ENCODE assay signal across 23 cellular contexts in genomic region chr3:10387881-10388621, GRCh38.
DNase-seq lines count a peak whose midpoint lies in the region; ATAC-seq, FAIRE-seq and TF ChIP-seq lines count a peak whose summit lies in the region.
"Had no signal": no experiment of that assay in that cellular context is flagged by ENCODE, and none has a peak within 500 bp of the region (broad histone marks: within the 10 kb centered on the region; RNA-seq: fewer than 3 reads in every experiment).

No MANE protein-coding gene starts in this region.

- H2AFZ ChIP-seq in mammary epithelial cell (ENCODE audit: low read depth, low read length): no peak overlapping the region

- ATAC-seq in stimulated activated naive B cell treated with anti-CD40 and anti-IgM and Interleukin-4, amounts not matched to agents 10 μg/mL and 1 μg/mL and 100 μg/mL, for 72 hours (replicated peaks): no peak
- ATAC-seq: body of pancreas, left lung, T-cell had no signal

- H3K79me2 ChIP-seq in mammary epithelial cell (ENCODE audit: insufficient read depth, low read length): no peaks in the 10 kb centered on the region

- WGBS in mammary epithelial cell (ENCODE audit: low coverage, missing lambda C conversion rate): 35% methylated on average over 5 of the region's 6 CpGs

- no peak overlapping the region for H3K4me2 ChIP-seq in mammary epithelial cell (ENCODE audit: insufficient read depth, low read depth, low read length)

- DNase-seq in mammary epithelial cell: peak; percentile 56
- no peak for DNase-seq in MCF 10A (ENCODE audit: unreplicated experiment)
- DNase-seq in OCI-M1 (lab: John Stamatoyannopoulos, UW): peak; percentile 28
- DNase-seq in fibroblast of the aortic adventitia (ENCODE audit: low read depth): peak; percentile 28
- DNase-seq in stimulated activated naive B cell treated with anti-CD40 and anti-IgM and Interleukin-4, amounts not matched to agents 10 μg/mL and 1 μg/mL and 100 μg/mL, for 72 hours: peak; percentile 17
- DNase-seq in HT-29 (ENCODE audit: low spot score): no peak
- no peak for DNase-seq in cerebellum (ENCODE audit: low spot score)
- no peak for DNase-seq in H54 (ENCODE audit: insufficient read length, low spot score)
- DNase-seq: ACHN; activated CD4-positive, alpha-beta T cell treated with anti-CD3 and anti-CD28 coated beads, Interleukin-2, amount 50 U/mL, for 48 hours; activated naive CD4-positive, alpha-beta T cell treated with anti-CD3 and anti-CD28 coated beads, Interleukin-2, amount 10 ng/mL, durations not matched to agents 7 days and 5 days; activated T-cell treated with anti-CD3 and anti-CD28 coated beads, Interleukin-2, amount 50 U/mL, for 1 hour; body of pancreas; cortex of kidney; NCI-H446 treated with DMSO at 0.1 percent for 48 hours; nucleus accumbens; Right ventricle myocardium superior; stimulated activated CD4-positive, alpha-beta T cell treated with anti-CD3 and anti-CD28 coated beads, Interleukin-2, amount 100 ng/mL, for 24 hours had no signal

- CTCF ChIA-PET in mammary epithelial cell (lab: Charles Lee; ENCODE audit: low non-redundant PET) (no interaction called here), MCF 10A (lab: Yijun Ruan, JAX) (no interaction called here)

- no peak overlapping the region for H3K27ac ChIP-seq in mammary epithelial cell (ENCODE audit: insufficient read depth, low read depth, low read length)
- H3K27ac ChIP-seq: body of pancreas, left lung had no signal

- H4K20me1 ChIP-seq in mammary epithelial cell (ENCODE audit: insufficient read depth, low read length): no peaks in the 10 kb centered on the region

- no peak overlapping the region for H3K9ac ChIP-seq in mammary epithelial cell (ENCODE audit: insufficient read depth, low read length)

- H3K27ac Mint-ChIP-seq in MCF 10A (ENCODE audit: low read depth, unreplicated experiment): no peak overlapping the region
- H3K27ac Mint-ChIP-seq in stimulated activated naive B cell treated with anti-CD40 and anti-IgM and Interleukin-4, amounts not matched to agents 10 μg/mL and 1 μg/mL and 100 μg/mL, for 72 hours: no peak overlapping the region
- H3K27ac Mint-ChIP-seq: activated naive CD4-positive, alpha-beta T cell treated with anti-CD3 and anti-CD28 coated beads, Interleukin-2, amount 10 ng/mL, durations not matched to agents 7 days and 5 days had no signal

- peaks cover 35% of the 10 kb centered on the region for H3K27me3 Mint-ChIP-seq in MCF 10A (ENCODE audit: insufficient read depth, unreplicated experiment)
- no peaks in the 10 kb centered on the region for H3K27me3 Mint-ChIP-seq in stimulated activated naive B cell treated with anti-CD40 and anti-IgM and Interleukin-4, amounts not matched to agents 10 μg/mL and 1 μg/mL and 100 μg/mL, for 72 hours

- no peak overlapping the region for H3K4me3 Mint-ChIP-seq in MCF 10A (ENCODE audit: unreplicated experiment)
- H3K4me3 Mint-ChIP-seq in stimulated activated naive B cell treated with anti-CD40 and anti-IgM and Interleukin-4, amounts not matched to agents 10 μg/mL and 1 μg/mL and 100 μg/mL, for 72 hours: no peak overlapping the region
- H3K4me3 Mint-ChIP-seq: activated naive CD4-positive, alpha-beta T cell treated with anti-CD3 and anti-CD28 coated beads, Interleukin-2, amount 10 ng/mL, durations not matched to agents 7 days and 5 days; T-cell had no signal

- no peak for TF ChIP-seq POLR2A in H54 (IDR thresholded peaks at IDR 0.05; ENCODE audit: low read depth, low read length)

- no peak for FAIRE-seq in H54 (lab: Jason Lieb, UNC)
- FAIRE-seq: endothelial cell of umbilical vein, GM19239, urothelium cell line had no signal

- intact Hi-C loops in mammary epithelial cell (cut with micrococcal nuclease): no loop called here
- intact Hi-C loops in MCF 10A (cut with micrococcal nuclease): no loop called here

- no peaks in the 10 kb centered on the region for H3K36me3 ChIP-seq in mammary epithelial cell (ENCODE audit: insufficient read depth, low read length)
- H3K36me3 ChIP-seq: left lung had no signal

- TF ChIP-seq CTCF in mammary epithelial cell (conservative IDR thresholded peaks at IDR 0.05 in 1 of 2, IDR thresholded peaks at IDR 0.05 in 1 of 2; ENCODE audit: extremely low read depth in 1 of 2, insufficient read depth in 1 of 2, low read depth in 1 of 2, low read length in 2 of 2): no peak
- no peak for TF ChIP-seq CTCF in MCF 10A (IDR thresholded peaks at IDR 0.05; ENCODE audit: unreplicated experiment)
- no peak for TF ChIP-seq CTCF in fibroblast of the aortic adventitia (IDR thresholded peaks at IDR 0.05; ENCODE audit: insufficient read depth, low read length)

- BruUV-seq in mammary epithelial cell (replicated peaks; lab: Mats Ljungman, UMichigan): no TSS peak
- no TSS peak for BruUV-seq in MCF 10A (replicated peaks; lab: Mats Ljungman, UMichigan)

- POLR2A ChIA-PET in MCF 10A (lab: Yijun Ruan, JAX): interaction anchor here (1.0 kb wide), 1 partner anchor 14 kb away, joined by 3 read pairs; no protein-coding TSS in a partner anchor

- no peaks in the 10 kb centered on the region for H3K9me3 Mint-ChIP-seq in MCF 10A (ENCODE audit: unreplicated experiment)
- peaks cover 34 to 38% of the 10 kb centered on the region in 2 donors for H3K9me3 Mint-ChIP-seq in stimulated activated naive B cell treated with anti-CD40 and anti-IgM and Interleukin-4, amounts not matched to agents 10 μg/mL and 1 μg/mL and 100 μg/mL, for 72 hours
- H3K9me3 Mint-ChIP-seq: activated naive CD4-positive, alpha-beta T cell treated with anti-CD3 and anti-CD28 coated beads, Interleukin-2, amount 10 ng/mL, durations not matched to agents 7 days and 5 days; T-cell had no signal

- H3K4me1 Mint-ChIP-seq in MCF 10A (ENCODE audit: insufficient read depth, unreplicated experiment): no peaks in the 10 kb centered on the region
- peaks cover 48 to 50% of the 10 kb centered on the region in 2 donors for H3K4me1 Mint-ChIP-seq in stimulated activated naive B cell treated with anti-CD40 and anti-IgM and Interleukin-4, amounts not matched to agents 10 μg/mL and 1 μg/mL and 100 μg/mL, for 72 hours

- H3K4me1 ChIP-seq in mammary epithelial cell (ENCODE audit: insufficient read depth, low read length): no peaks in the 10 kb centered on the region
- H3K4me1 ChIP-seq: body of pancreas, left lung had no signal

- in situ Hi-C loops in mammary epithelial cell (cut with MboI; ENCODE audit: low sequenced_read_pairs in 2 of 2): no loop called here

- H3K9me3 ChIP-seq in mammary epithelial cell (replicated peaks; ENCODE audit: insufficient read depth, low read length): peaks cover 3% of the 10 kb centered on the region
- H3K9me3 ChIP-seq: body of pancreas had no signal

- H3K36me3 Mint-ChIP-seq in MCF 10A (ENCODE audit: insufficient read depth, unreplicated experiment): no peaks in the 10 kb centered on the region
- H3K36me3 Mint-ChIP-seq in stimulated activated naive B cell treated with anti-CD40 and anti-IgM and Interleukin-4, amounts not matched to agents 10 μg/mL and 1 μg/mL and 100 μg/mL, for 72 hours: peaks cover 32 to 45% of the 10 kb centered on the region in 2 donors
- H3K36me3 Mint-ChIP-seq: activated naive CD4-positive, alpha-beta T cell treated with anti-CD3 and anti-CD28 coated beads, Interleukin-2, amount 10 ng/mL, durations not matched to agents 7 days and 5 days; T-cell had no signal

- dilution Hi-C loops in mammary epithelial cell (cut with HindIII; ENCODE audit: low sequenced_read_pairs): loop anchor here (5.0 kb wide), 1 partner anchor 49 kb away; no protein-coding TSS in a partner anchor

- H3K4me3 ChIP-seq in mammary epithelial cell (replicated peaks in 1 of 3; ENCODE audit: insufficient read depth in 1 of 3, low read depth in 2 of 3, low read length in 3 of 3): no peak overlapping the region
- no peak overlapping the region for H3K4me3 ChIP-seq in fibroblast of the aortic adventitia (ENCODE audit: low read depth, low read length)
- H3K4me3 ChIP-seq: body of pancreas, left lung had no signal

- H3K27me3 ChIP-seq in mammary epithelial cell (ENCODE audit: insufficient read depth, low read length): no peaks in the 10 kb centered on the region
- H3K27me3 ChIP-seq: body of pancreas, left lung had no signal

Comparison
In these comparisons a context has a peak if more than half of its experiments do, and no peak if none do; other contexts are left out.
1. DNase-seq: peak in mammary epithelial cell (single experiment), OCI-M1 (single experiment), fibroblast of the aortic adventitia (single experiment) and stimulated activated naive B cell treated with anti-CD40 and anti-IgM and Interleukin-4, amounts not matched to agents 10 μg/mL and 1 μg/mL and 100 μg/mL, for 72 hours (single experiment); none in MCF 10A (single experiment), HT-29 (single experiment), cerebellum (single experiment) and H54 (single experiment).